In genomic region chr17:2705888-2706795, GRCh38 we compare ENCODE assay signal across 16 cellular contexts. TPM values are rescaled to one million over a fixed set of nuclear protein-coding genes. Genes with fewer than 3 reads are reported as not detected.
DNase-seq lines count a peak whose midpoint lies in the region; ATAC-seq and TF ChIP-seq lines count a peak whose summit lies in the region.
"Had no signal": no experiment of that assay in that cellular context is flagged by ENCODE, and none has a peak within 500 bp of the region (broad histone marks: within the 10 kb centered on the region; RNA-seq: fewer than 3 reads in every experiment).

No MANE protein-coding gene starts in this region.

- 93% methylated on average over 20 of the region's 25 CpGs for WGBS in esophagus muscularis mucosa

- intact Hi-C loops in natural killer cell (cut with micrococcal nuclease), result no loop called here
- intact Hi-C loops in esophagus muscularis mucosa (cut with DNase I), result no loop called here

- H3K9me3 ChIP-seq in esophagus muscularis mucosa, result no peaks in the 10 kb centered on the region
- H3K9me3 ChIP-seq: thoracic aorta had no signal

- peaks cover 24 to 37% (median 32%) of the 10 kb centered on the region in 4 donors for H3K36me3 ChIP-seq in esophagus muscularis mucosa

- ATAC-seq in natural killer cell treated with Interleukin-12 subunit alpha and Interleukin-12 subunit beta and Interleukin-15 and Interleukin-18, amount 100 ng/mL, for 72 hours, result no peak
- ATAC-seq in natural killer cell (no peak), GM18867 (IDR thresholded peaks at IDR 0.05; ENCODE audit: unreplicated experiment) (no peak), HG02852 (IDR thresholded peaks at IDR 0.05; ENCODE audit: unreplicated experiment) (no peak)
- no peak for ATAC-seq in activated CD4-positive, CD25-positive, alpha-beta regulatory T cell treated with anti-CD3 and anti-CD28 coated beads, Interleukin-2, amount 50 U/mL, for 24 hours

- peak overlapping the region in 1 of 2 donors; percentile 23 for H3K27ac Mint-ChIP-seq in natural killer cell treated with Interleukin-12 subunit alpha and Interleukin-12 subunit beta and Interleukin-15 and Interleukin-18, amount 100 ng/mL, for 72 hours
- H3K27ac Mint-ChIP-seq in natural killer cell (peak overlapping the region in 1 of 2 donors; percentile 64), nephron (no peak overlapping the region)
- H3K27ac Mint-ChIP-seq: activated CD4-positive, alpha-beta memory T cell treated with anti-CD3 and anti-CD28 coated beads, Interleukin-2, amount 10 ng/mL, durations not matched to agents 7 days and 5 days had no signal

- H3K36me3 Mint-ChIP-seq in natural killer cell treated with Interleukin-12 subunit alpha and Interleukin-12 subunit beta and Interleukin-15 and Interleukin-18, amount 100 ng/mL, for 72 hours, result no peaks in the 10 kb centered on the region
- H3K36me3 Mint-ChIP-seq in natural killer cell, result no peaks in the 10 kb centered on the region
- peaks cover 4% of the 10 kb centered on the region for H3K36me3 Mint-ChIP-seq in nephron (ENCODE audit: low read depth)

- peak overlapping the region in 3 of 4 donors; percentile 34 to 83 (median 45) for H3K27ac ChIP-seq in esophagus muscularis mucosa (replicated peaks in 1 of 4)

- TF ChIP-seq CTCF in natural killer cell (IDR thresholded peaks at IDR 0.05) (no peak), esophagus muscularis mucosa (IDR thresholded peaks at IDR 0.05) (no peak), nephron (IDR thresholded peaks at IDR 0.05; ENCODE audit: unreplicated experiment in 3 of 3) (no peak)

- no peaks in the 10 kb centered on the region for H3K27me3 Mint-ChIP-seq in natural killer cell treated with Interleukin-12 subunit alpha and Interleukin-12 subunit beta and Interleukin-15 and Interleukin-18, amount 100 ng/mL, for 72 hours
- H3K27me3 Mint-ChIP-seq in natural killer cell (ENCODE audit: low read depth in 2 of 2) (no peaks in the 10 kb centered on the region), nephron (ENCODE audit: low read depth) (no peaks in the 10 kb centered on the region)
- H3K27me3 Mint-ChIP-seq: activated CD4-positive, alpha-beta memory T cell treated with anti-CD3 and anti-CD28 coated beads, Interleukin-2, amount 10 ng/mL, durations not matched to agents 7 days and 5 days had no signal

- TF ChIP-seq POLR2A in esophagus muscularis mucosa (IDR thresholded peaks at IDR 0.05; ENCODE audit: low read depth), result no peak

- no peak for TF ChIP-seq EP300 in esophagus muscularis mucosa (IDR thresholded peaks at IDR 0.05)

- no peak overlapping the region for H3K4me3 Mint-ChIP-seq in natural killer cell treated with Interleukin-12 subunit alpha and Interleukin-12 subunit beta and Interleukin-15 and Interleukin-18, amount 100 ng/mL, for 72 hours
- no peak overlapping the region for H3K4me3 Mint-ChIP-seq in natural killer cell
- H3K4me3 Mint-ChIP-seq in nephron, result peak overlapping the region in 2 of 3 experiments; percentile 2 to 34
- H3K4me3 Mint-ChIP-seq: activated CD4-positive, alpha-beta memory T cell treated with anti-CD3 and anti-CD28 coated beads, Interleukin-2, amount 10 ng/mL, durations not matched to agents 7 days and 5 days had no signal

- no peaks in the 10 kb centered on the region for H3K9me3 Mint-ChIP-seq in natural killer cell treated with Interleukin-12 subunit alpha and Interleukin-12 subunit beta and Interleukin-15 and Interleukin-18, amount 100 ng/mL, for 72 hours
- H3K9me3 Mint-ChIP-seq in natural killer cell (no peaks in the 10 kb centered on the region), nephron (no peaks in the 10 kb centered on the region)
- H3K9me3 Mint-ChIP-seq: activated CD4-positive, alpha-beta memory T cell treated with anti-CD3 and anti-CD28 coated beads, Interleukin-2, amount 10 ng/mL, durations not matched to agents 7 days and 5 days had no signal

- peak; percentile 56 for DNase-seq in natural killer cell treated with Interleukin-12 subunit alpha and Interleukin-12 subunit beta and Interleukin-15 and Interleukin-18, amount 100 ng/mL, for 72 hours (ENCODE audit: low spot score)
- DNase-seq in natural killer cell, result no peak
- no peak for DNase-seq in esophagus muscularis mucosa (ENCODE audit: extremely low spot score)
- DNase-seq in cerebellar nuclear complex (lab: John Stamatoyannopoulos, UW), result no peak
- DNase-seq: activated CD4-positive, alpha-beta memory T cell treated with anti-CD3 and anti-CD28 coated beads, Interleukin-2, amount 10 ng/mL, durations not matched to agents 7 days and 5 days; activated naive CD4-positive, alpha-beta T cell; DMS53; hippocampal formation; NCI-H2029 had no signal

- no peaks in the 10 kb centered on the region for H3K27me3 ChIP-seq in esophagus muscularis mucosa

- peaks cover 27 to 33% of the 10 kb centered on the region in 2 donors for H3K4me1 Mint-ChIP-seq in natural killer cell treated with Interleukin-12 subunit alpha and Interleukin-12 subunit beta and Interleukin-15 and Interleukin-18, amount 100 ng/mL, for 72 hours (ENCODE audit: low read depth in 2 of 2)
- peaks cover 25 to 44% of the 10 kb centered on the region in 2 donors for H3K4me1 Mint-ChIP-seq in natural killer cell
- H3K4me1 Mint-ChIP-seq in nephron, result peaks cover 27% of the 10 kb centered on the region

- H3K4me3 ChIP-seq in esophagus muscularis mucosa, result no peak overlapping the region
- H3K4me3 ChIP-seq: thoracic aorta had no signal

- peaks cover 55 to 68% (median 61%) of the 10 kb centered on the region in 4 donors for H3K4me1 ChIP-seq in esophagus muscularis mucosa

RNA-seq across cellular contexts. Expression of gene CLUH, which starts 5.4 kb away (rescaled TPM):
- 100 to 1,000 TPM in 1 of 2 donors, 10 to 100 TPM in 1; 65.7 to 195 TPM for total RNA-seq in natural killer cell treated with Interleukin-12 subunit alpha and Interleukin-12 subunit beta and Interleukin-15 and Interleukin-18, amount 100 ng/mL, for 72 hours
- total RNA-seq in natural killer cell, result 10 to 100 TPM; 34.6 to 43.5 (median 42.1) TPM
- total RNA-seq in esophagus muscularis mucosa, result 10 to 100 TPM; 42.8 to 92.9 (median 62.9) TPM

RNA-seq across cellular contexts. Expression of gene CCDC92B, which starts 43.3 kb away (rescaled TPM):
- not detected for total RNA-seq in natural killer cell treated with Interleukin-12 subunit alpha and Interleukin-12 subunit beta and Interleukin-15 and Interleukin-18, amount 100 ng/mL, for 72 hours
- not detected for total RNA-seq in natural killer cell
- under 1 TPM in 2 of 4 donors, not detected in 2; 0.13 to 0.42 TPM for total RNA-seq in esophagus muscularis mucosa
- total RNA-seq: H4, omental fat pad had no signal

Comparison
In these comparisons a context has a peak if more than half of its experiments do, and no peak if none do; other contexts are left out.
1. H3K4me3 Mint-ChIP-seq: peak in nephron (2 of 3); none in natural killer cell treated with Interleukin-12 subunit alpha and Interleukin-12 subunit beta and Interleukin-15 and Interleukin-18, amount 100 ng/mL, for 72 hours (single experiment) and natural killer cell (single experiment).